8 cellular contexts compared by ENCODE assay signal in genomic region chr11:60193687-60194433, GRCh38. TPM values are rescaled to one million over a fixed set of nuclear protein-coding genes. Genes with fewer than 3 reads are reported as not detected.
DNase-seq lines count a peak whose midpoint lies in the region; ATAC-seq and TF ChIP-seq lines count a peak whose summit lies in the region.

No MANE protein-coding gene starts in this region.

- H3K9me3 ChIP-seq in right atrium auricular region (no peaks in the 10 kb centered on the region), spleen (peaks cover 0 to 20% (median 14%) of the 10 kb centered on the region in 8 donors)

- in situ Hi-C loops in SK-MEL-5 (cut with HindIII; ENCODE audit: low pct_unique_long_range_greater_than_20kb, low sequenced_read_pairs) = no loop called here

- TF ChIP-seq CTCF in right atrium auricular region (IDR thresholded peaks at IDR 0.05) = peak; percentile 65 to 81
- peak; percentile 54 to 90 (median 81) for TF ChIP-seq CTCF in spleen (IDR thresholded peaks at IDR 0.05 in 8 of 11, conservative IDR thresholded peaks at IDR 0.05 in 3 of 11)

- 4 to 10% (median 5%) methylated on average over 1 of the region's 1 CpG for WGBS in spleen, 5 donors

- DNase-seq in DMS53 treated with DMSO at 0.1 percent for 48 hours (lab: John Stamatoyannopoulos, UW; ENCODE audit: unreplicated experiment) (peak; percentile 56), HT1080 (ENCODE audit: low read depth) (peak; percentile 76), SK-MEL-5 (ENCODE audit: low read depth, low spot score) (peak; percentile 80), right atrium auricular region (ENCODE audit: low spot score) (peak; percentile 72), spleen (no peak), mesenteric fat pad (ENCODE audit: low spot score) (no peak)
- DNase-seq in activated naive CD4-positive, alpha-beta T cell treated with anti-CD3 and anti-CD28 coated beads, Interleukin-2, amount 50 U/mL, for 16 hours = peak; percentile 59

- H3K4me3 ChIP-seq in right atrium auricular region (no peak overlapping the region), spleen (no peak overlapping the region)

- H3K27me3 ChIP-seq in right atrium auricular region (no peaks in the 10 kb centered on the region), spleen (replicated peaks in 1 of 7) (no peaks in the 10 kb centered on the region)

- peak; percentile 80 for ATAC-seq in GM21367 (IDR thresholded peaks at IDR 0.05; ENCODE audit: unreplicated experiment)

- intact Hi-C loops in spleen (cut with DNase I; ENCODE audit: low total_unique reads) = no loop called here

- peaks cover 0 to 4% of the 10 kb centered on the region in 2 donors for H3K4me1 ChIP-seq in right atrium auricular region
- H3K4me1 ChIP-seq in spleen = peaks cover 5 to 36% (median 9%) of the 10 kb centered on the region in 6 donors

- H3K36me3 ChIP-seq in right atrium auricular region (no peaks in the 10 kb centered on the region), spleen (no peaks in the 10 kb centered on the region)

- no peak for TF ChIP-seq POLR2A in spleen (IDR thresholded peaks at IDR 0.05)

- H3K27ac ChIP-seq in right atrium auricular region (no peak overlapping the region), spleen (peak overlapping the region in 6 of 8 donors; percentile 5 to 73 (median 69))

RNA-seq across cellular contexts. Expression of gene MS4A6A, which starts 11.0 kb away (rescaled TPM):
- total RNA-seq in HT1080 (2014; rRNA removed; shearing (Covaris generic)) = not detected in 2 replicates
- not detected in 2 replicates for polyA plus RNA-seq in HT1080 (2015; cell fraction: cytosol; rRNA removed)
- polyA plus RNA-seq in HT1080 (2015; cell fraction: nucleus; rRNA removed) = 0.17 TPM in 1 of 2 replicates, not detected in the other
- 0.53 TPM in 1 of 2 replicates, not detected in the other for total RNA-seq in SK-MEL-5 (2014; rRNA removed; shearing (Covaris generic))
- not detected in 2 replicates for polyA plus RNA-seq in SK-MEL-5 (2015; cell fraction: cytosol; rRNA removed)
- polyA plus RNA-seq in SK-MEL-5 (2015; cell fraction: nucleus; rRNA removed) = not detected in 2 replicates
- total RNA-seq in right atrium auricular region = 10 to 100 TPM; 15.6 to 40.8 TPM
- 100 to 1,000 TPM; 109 to 560 (median 309) TPM for total RNA-seq in spleen
- 100 to 1,000 TPM; 121 to 197 (median 176) TPM for polyA plus RNA-seq in spleen
- total RNA-seq in mesenteric fat pad = 196 TPM

RNA-seq across cellular contexts. Expression of gene MS4A4E, which starts 49.1 kb away (rescaled TPM):
- total RNA-seq in HT1080 (2014; rRNA removed; shearing (Covaris generic)) = not detected in 2 replicates
- polyA plus RNA-seq in HT1080 (2015; cell fraction: cytosol; rRNA removed) = not detected in 2 replicates
- polyA plus RNA-seq in HT1080 (2015; cell fraction: nucleus; rRNA removed) = not detected in 2 replicates
- total RNA-seq in SK-MEL-5 (2014; rRNA removed; shearing (Covaris generic)) = not detected in 2 replicates
- not detected in 2 replicates for polyA plus RNA-seq in SK-MEL-5 (2015; cell fraction: cytosol; rRNA removed)
- polyA plus RNA-seq in SK-MEL-5 (2015; cell fraction: nucleus; rRNA removed) = 2.2 TPM in 1 of 2 replicates, not detected in the other
- under 1 TPM; 0.59 to 0.71 TPM for total RNA-seq in right atrium auricular region
- total RNA-seq in spleen = 10 to 100 TPM in 5 of 7 donors, 1 to 10 TPM in 2; 2.3 to 25.4 (median 13.7) TPM
- polyA plus RNA-seq in spleen = 1 to 10 TPM; 1.9 to 3.3 (median 3.2) TPM
- 3.2 TPM for total RNA-seq in mesenteric fat pad

Comparison
In these comparisons a context has a peak if more than half of its experiments do, and no peak if none do; other contexts are left out.
1. DNase-seq: peak in DMS53 treated with DMSO at 0.1 percent for 48 hours (single experiment), HT1080 (single experiment), SK-MEL-5 (single experiment), activated naive CD4-positive, alpha-beta T cell treated with anti-CD3 and anti-CD28 coated beads, Interleukin-2, amount 50 U/mL, for 16 hours (single experiment) and right atrium auricular region (single experiment); none in spleen (single experiment) and mesenteric fat pad (single experiment).
2. H3K27ac ChIP-seq: peak in spleen (6 of 8); none in right atrium auricular region (0 of 2).
3. RNA of gene MS4A6A, which starts 11.0 kb away (total RNA-seq): 109 to 560 TPM in spleen, 196 TPM in mesenteric fat pad (single experiment) and 15.6 to 40.8 TPM in right atrium auricular region; 0.53 TPM in SK-MEL-5 and not detected in HT1080; every median in the first group is over 10 times any median in the second.